In the genomic region with DNA sequence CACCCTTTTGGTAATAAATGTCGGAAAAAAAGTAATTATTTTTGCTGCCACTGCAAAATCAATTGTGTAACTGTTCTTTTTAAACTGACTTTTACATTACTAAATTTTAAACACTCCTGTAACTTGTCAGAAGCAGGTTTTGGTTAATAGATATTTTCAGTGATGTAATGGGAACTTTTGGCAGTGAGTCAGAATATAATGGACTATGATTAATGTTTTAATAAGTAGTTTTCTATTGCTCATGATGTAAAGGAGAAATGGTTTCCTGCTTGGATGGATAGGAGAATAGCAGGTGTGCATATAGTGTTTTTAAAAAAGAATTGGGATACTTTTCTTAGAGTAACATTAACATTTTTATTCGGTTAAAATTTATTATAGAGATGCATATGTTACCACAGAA, we compare ENCODE assay signal across 11 cellular contexts. TPM values are rescaled to one million over a fixed set of nuclear protein-coding genes. Genes with fewer than 3 reads are reported as not detected.
DNase-seq lines count a peak whose midpoint lies in the region; ATAC-seq and FAIRE-seq lines count a peak whose summit lies in the region.
"Had no signal": no experiment of that assay in that cellular context is flagged by ENCODE, and none has a peak within 500 bp of the region (broad histone marks: within the 10 kb centered on the region; RNA-seq: fewer than 3 reads in every experiment).

No MANE protein-coding gene starts in this region.

- no peak for ATAC-seq in GM18498 (IDR thresholded peaks at IDR 0.05; ENCODE audit: unreplicated experiment)
- ATAC-seq in GM18909 (IDR thresholded peaks at IDR 0.05; ENCODE audit: poor library complexity, unreplicated experiment) = no peak
- ATAC-seq: HCT116, left lung had no signal

- peak; percentile 62 for FAIRE-seq in islet of Langerhans (lab: Jason Lieb, UNC)

- DNase-seq in EH (ENCODE audit: low read depth) = peak; percentile 25
- peak; percentile 34 for DNase-seq in LHCN-M2 (ENCODE audit: low read depth)
- peak; percentile 55 for DNase-seq in amniotic epithelial cell (ENCODE audit: low read depth)
- no peak for DNase-seq in anterior cingulate cortex (lab: John Stamatoyannopoulos, UW)
- DNase-seq in AG20443 (ENCODE audit: low spot score) = no peak
- DNase-seq: activated CD4-positive, alpha-beta T cell treated with anti-CD3 and anti-CD28 coated beads for 4 hours; left lung had no signal

RNA-seq across cellular contexts. Expression of gene TRMT5, which starts 58.8 kb away (rescaled TPM):
- total RNA-seq in LHCN-M2 (2014; rRNA removed) = 16.2 and 22.0 TPM in 2 replicates
- polyA plus RNA-seq in LHCN-M2 (2012) = 5.6 TPM

RNA-seq across cellular contexts. Expression of gene SLC38A6, which starts 59.0 kb away (rescaled TPM):
- total RNA-seq in LHCN-M2 (2014; rRNA removed) = 40.3 and 52.4 TPM in 2 replicates
- 22.7 TPM for polyA plus RNA-seq in LHCN-M2 (2012)

Comparison
In these comparisons a context has a peak if more than half of its experiments do, and no peak if none do; other contexts are left out.
1. DNase-seq: peak in EH (single experiment), LHCN-M2 (single experiment) and amniotic epithelial cell (single experiment); none in anterior cingulate cortex (0 of 58) and AG20443 (single experiment).